ENCODE assay signal across 1 cellular context in the genomic region with DNA sequence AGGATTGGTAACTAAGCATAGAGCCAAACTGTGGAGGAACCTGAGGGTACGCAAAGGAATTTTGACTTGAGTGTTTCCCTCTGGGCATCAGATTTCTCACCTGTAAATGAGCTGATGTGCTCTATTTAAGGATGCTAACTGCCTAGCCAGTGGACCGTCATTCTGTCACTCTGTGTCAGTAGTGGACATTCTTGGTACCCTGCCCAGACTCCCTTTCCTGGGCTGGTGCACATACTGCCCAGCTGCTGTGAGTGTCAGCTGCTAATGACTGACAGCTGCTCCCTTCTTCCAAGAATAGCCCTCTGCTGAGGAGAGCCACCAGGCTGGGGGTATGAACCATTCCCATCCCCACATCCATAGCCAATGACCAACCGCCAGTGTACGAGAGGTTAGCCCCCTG.
TF ChIP-seq lines count a peak whose summit lies in the region.

No MANE protein-coding gene starts in this region.

TF ChIP-seq in H1, 55 proteins besides CTCF, POLR2A, EP300 and RAD21 (continued from another document):
- TF ChIP-seq, protein P1, sequence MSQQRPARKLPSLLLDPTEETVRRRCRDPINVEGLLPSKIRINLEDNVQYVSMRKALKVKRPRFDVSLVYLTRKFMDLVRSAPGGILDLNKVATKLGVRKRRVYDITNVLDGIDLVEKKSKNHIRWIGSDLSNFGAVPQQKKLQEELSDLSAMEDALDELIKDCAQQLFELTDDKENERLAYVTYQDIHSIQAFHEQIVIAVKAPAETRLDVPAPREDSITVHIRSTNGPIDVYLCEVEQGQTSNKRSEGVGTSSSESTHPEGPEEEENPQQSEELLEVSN (IDR thresholded peaks at IDR 0.05): no peak
- no peak for TF ChIP-seq RBBP5 (IDR thresholded peaks at IDR 0.05; ENCODE audit: borderline replicate concordance, low read depth, low read length)
